In genomic region chr16:57354311-57354710, GRCh38 we compare ENCODE assay signal across 22 cellular contexts. TPM values are rescaled to one million over a fixed set of nuclear protein-coding genes. Genes with fewer than 3 reads are reported as not detected.
DNase-seq lines count a peak whose midpoint lies in the region; ATAC-seq and TF ChIP-seq lines count a peak whose summit lies in the region.
"Had no signal": no experiment of that assay in that cellular context is flagged by ENCODE, and none has a peak within 500 bp of the region (broad histone marks: within the 10 kb centered on the region; RNA-seq: fewer than 3 reads in every experiment).

No MANE protein-coding gene starts in this region.

- H3K9me3 ChIP-seq in SK-N-SH (no peaks in the 10 kb centered on the region), heart left ventricle (no peaks in the 10 kb centered on the region)
- H3K9me3 ChIP-seq: BE2C, Caco-2 had no signal

- ATAC-seq in sciatic nerve (no peak), heart left ventricle (no peak)
- ATAC-seq: HCT116, HepG2 had no signal

- H4K20me1 ChIP-seq in SK-N-SH (ENCODE audit: insufficient read depth), result no peaks in the 10 kb centered on the region

- H3K4me1 ChIP-seq in SK-N-SH (ENCODE audit: control insufficient read depth in 1 of 2, insufficient read depth in 2 of 2, low read depth in 1 of 2, low read length in 1 of 2), result no peaks in the 10 kb centered on the region
- peaks cover 0 to 6% (median 0%) of the 10 kb centered on the region in 12 donors for H3K4me1 ChIP-seq in heart left ventricle
- H3K4me1 ChIP-seq: BE2C, Caco-2 had no signal

- no peak overlapping the region for H3K9ac ChIP-seq in SK-N-SH

- no peak for TF ChIP-seq CTCF in chondrocyte (IDR thresholded peaks at IDR 0.05)
- no peak for TF ChIP-seq CTCF in SK-N-SH (IDR thresholded peaks at IDR 0.05)
- no peak for TF ChIP-seq CTCF in heart left ventricle (IDR thresholded peaks at IDR 0.05)

- no peaks in the 10 kb centered on the region for H3K79me2 ChIP-seq in SK-N-SH (ENCODE audit: insufficient read depth)

- no peak overlapping the region for H3K27ac Mint-ChIP-seq in chondrocyte (ENCODE audit: unreplicated experiment)
- H3K27ac Mint-ChIP-seq: CD4-positive, CD25-positive, alpha-beta regulatory T cell; HFFc6 had no signal

- no peaks in the 10 kb centered on the region; the same call in 1 of the 2 replicates for H3K27me3 ChIP-seq in SK-N-SH (ENCODE audit: insufficient read depth)
- H3K27me3 ChIP-seq in heart left ventricle, result no peaks in the 10 kb centered on the region

- no peak for TF ChIP-seq EP300 in SK-N-SH (IDR thresholded peaks at IDR 0.05; ENCODE audit: borderline replicate concordance in 1 of 2, low read depth in 1 of 2, low read length in 1 of 2)

- TF ChIP-seq RAD21 in SK-N-SH (IDR thresholded peaks at IDR 0.05; ENCODE audit: low read length), result no peak

- no peak overlapping the region for H2AFZ ChIP-seq in SK-N-SH (ENCODE audit: low read depth)

- H3K9me2 ChIP-seq in SK-N-SH, result no peaks in the 10 kb centered on the region

- DNase-seq in Daoy (ENCODE audit: low read depth) (peak; percentile 49), M059J (ENCODE audit: low read depth) (peak; percentile 71), chondrocyte (ENCODE audit: low spot score) (peak; percentile 1), sciatic nerve (ENCODE audit: low spot score) (peak; percentile 2), SK-N-SH (no peak), heart left ventricle (no peak), cortex of kidney (lab: John Stamatoyannopoulos, UW) (no peak)
- DNase-seq: BE2C; C1 segment of cervical spinal cord; Caco-2; CD4-positive, CD25-positive, alpha-beta regulatory T cell; CD8-positive, alpha-beta memory T cell; DMS153; DMS79; GF-D8; GOT3; H7; HFFc6 had no signal

- POLR2A ChIA-PET in SK-N-SH (lab: Yijun Ruan, JAX), result no interaction called here

- no peak overlapping the region for H3K4me2 ChIP-seq in SK-N-SH

- WGBS in SK-N-SH (ENCODE audit: low lambda C conversion rate), result 80% methylated on average over 7 of the region's 7 CpGs
- WGBS in heart left ventricle, 4 donors, result 91% methylated on average over 7 of the region's 7 CpGs

- H3F3A ChIP-seq in SK-N-SH (replicated peaks; ENCODE audit: insufficient read depth), result peaks cover 4% of the 10 kb centered on the region

- H3K36me3 ChIP-seq in SK-N-SH (replicated peaks in 1 of 2; ENCODE audit: control insufficient read depth in 1 of 2, insufficient read depth in 2 of 2, low read length in 1 of 2), result no peaks in the 10 kb centered on the region
- no peaks in the 10 kb centered on the region for H3K36me3 ChIP-seq in heart left ventricle
- H3K36me3 ChIP-seq: BE2C had no signal

- no peaks in the 10 kb centered on the region for H3K9me3 Mint-ChIP-seq in chondrocyte (ENCODE audit: low read depth)
- H3K9me3 Mint-ChIP-seq: CD4-positive, CD25-positive, alpha-beta regulatory T cell; HFFc6; IgD-negative memory B cell had no signal

- H3K27me3 Mint-ChIP-seq in chondrocyte (ENCODE audit: low read depth), result peaks cover 29% of the 10 kb centered on the region

- intact Hi-C loops in sciatic nerve (cut with DNase I) (no loop called here), heart left ventricle (cut with DNase I) (no loop called here)

- H3K27ac ChIP-seq in SK-N-SH (ENCODE audit: low read depth in 2 of 2, low read length in 1 of 2) (no peak overlapping the region), heart left ventricle (no peak overlapping the region)

- H3K4me3 Mint-ChIP-seq in chondrocyte (ENCODE audit: unreplicated experiment), result no peak overlapping the region
- H3K4me3 Mint-ChIP-seq: CD4-positive, CD25-positive, alpha-beta regulatory T cell; CD8-positive, alpha-beta memory T cell; HFFc6; IgD-negative memory B cell had no signal

- H3K36me3 Mint-ChIP-seq in chondrocyte (ENCODE audit: low read depth), result peaks cover 3% of the 10 kb centered on the region
- H3K36me3 Mint-ChIP-seq: CD4-positive, CD25-positive, alpha-beta regulatory T cell; CD8-positive, alpha-beta memory T cell; IgD-negative memory B cell had no signal

- CTCF ChIA-PET in SK-N-SH (lab: Yijun Ruan, JAX), result no interaction called here

- TF ChIP-seq POLR2A in heart left ventricle (IDR thresholded peaks at IDR 0.05), result no peak

- H3K4me1 Mint-ChIP-seq in chondrocyte (ENCODE audit: low read depth), result no peaks in the 10 kb centered on the region

- H3K4me3 ChIP-seq in SK-N-SH (ENCODE audit: low read depth in 2 of 2, low read length in 1 of 2), result no peak overlapping the region
- H3K4me3 ChIP-seq in heart left ventricle, result no peak overlapping the region

TF ChIP-seq in SK-N-SH, 30 proteins besides CTCF, POLR2A, EP300 and RAD21:
- TF ChIP-seq YY1 (IDR thresholded peaks at IDR 0.05; ENCODE audit: low read depth) (no peak), FOSL2 (IDR thresholded peaks at IDR 0.05; ENCODE audit: borderline replicate concordance, low read depth) (no peak), ZBTB33 (IDR thresholded peaks at IDR 0.05; ENCODE audit: borderline replicate concordance, low read depth) (no peak), TAF1 (IDR thresholded peaks at IDR 0.05; ENCODE audit: borderline replicate concordance, low read depth, low read length) (no peak), GATA2 (CRISPR knock-in tag; IDR thresholded peaks at IDR 0.05) (no peak), NFIC (IDR thresholded peaks at IDR 0.05; ENCODE audit: borderline replicate concordance) (no peak), JUND (IDR thresholded peaks at IDR 0.05) (no peak), RXRA (IDR thresholded peaks at IDR 0.05; ENCODE audit: borderline replicate concordance, low read depth) (no peak), TCF12 (IDR thresholded peaks at IDR 0.05) (no peak), SMC3 (IDR thresholded peaks at IDR 0.05; ENCODE audit: low read depth, low read length) (no peak), SIN3A (IDR thresholded peaks at IDR 0.05; ENCODE audit: borderline replicate concordance, low read depth, low read length) (no peak), MEF2A (IDR thresholded peaks at IDR 0.05; ENCODE audit: borderline replicate concordance, low read depth) (no peak), POLR2AphosphoS5 (IDR thresholded peaks at IDR 0.05; ENCODE audit: low read depth, low read length) (no peak), EZH2phosphoT487 (IDR thresholded peaks at IDR 0.05; ENCODE audit: borderline replicate concordance, low read depth) (no peak), FOXM1 (IDR thresholded peaks at IDR 0.05; ENCODE audit: low read depth) (no peak), USF1 (IDR thresholded peaks at IDR 0.05; ENCODE audit: borderline replicate concordance, low read depth) (no peak)
- TF ChIP-seq, protein P1, sequence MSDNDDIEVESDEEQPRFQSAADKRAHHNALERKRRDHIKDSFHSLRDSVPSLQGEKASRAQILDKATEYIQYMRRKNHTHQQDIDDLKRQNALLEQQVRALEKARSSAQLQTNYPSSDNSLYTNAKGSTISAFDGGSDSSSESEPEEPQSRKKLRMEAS (IDR thresholded peaks at IDR 0.05; ENCODE audit: low read depth), result no peak

RNA-seq across cellular contexts. Expression of gene CCL22, which starts 4.3 kb away (rescaled TPM):
- total RNA-seq in Daoy (2014; rRNA removed; shearing (Covaris generic)), result not detected in 2 replicates
- not detected in 2 replicates for total RNA-seq in M059J (2014; rRNA removed; shearing (Covaris generic))
- total RNA-seq in chondrocyte, result not detected in 3 replicates
- total RNA-seq in sciatic nerve, result 0.13 TPM
- polyA plus RNA-seq in SK-N-SH (2012; rRNA removed), result not detected in 2 replicates
- not detected in 2 replicates for polyA plus RNA-seq in SK-N-SH (2012; cell fraction: cytosol; rRNA removed)
- not detected in 2 replicates for polyA plus RNA-seq in SK-N-SH (2012; cell fraction: nucleus; rRNA removed)
- under 1 TPM in 5 of 9 donors, not detected in 4; 0.10 to 0.24 (median 0.13) TPM for total RNA-seq in heart left ventricle
- under 1 TPM in 1 of 2 donors, not detected in 1; 0.06 TPM for polyA plus RNA-seq in heart left ventricle
- total RNA-seq: A172; CD4-positive, CD25-positive, alpha-beta regulatory T cell; H7; HepG2; HFFc6 had no signal
- polyA plus RNA-seq: CD4-positive, CD25-positive, alpha-beta regulatory T cell; CD8-positive, alpha-beta memory T cell; HepG2 had no signal

RNA-seq across cellular contexts. Expression of gene CX3CL1, which starts 18.0 kb away (rescaled TPM):
- 1.3 and 2.6 TPM in 2 replicates for total RNA-seq in Daoy (2014; rRNA removed; shearing (Covaris generic))
- total RNA-seq in M059J (2014; rRNA removed; shearing (Covaris generic)), result 0.81 and 1.0 TPM in 2 replicates
- total RNA-seq in chondrocyte, result 11.2 to 47.9 TPM (median 46.0 TPM) in 3 replicates
- 21.3 TPM for total RNA-seq in sciatic nerve
- 5.8 and 6.8 TPM in 2 replicates for polyA plus RNA-seq in SK-N-SH (2012; rRNA removed)
- 3.1 and 4.9 TPM in 2 replicates for polyA plus RNA-seq in SK-N-SH (2012; cell fraction: cytosol; rRNA removed)
- polyA plus RNA-seq in SK-N-SH (2012; cell fraction: nucleus; rRNA removed), result 4.8 and 5.8 TPM in 2 replicates
- total RNA-seq in heart left ventricle, result 10 to 100 TPM in 8 of 9 donors, 1 to 10 TPM in 1; 8.3 to 59.5 (median 15.4) TPM
- 10 to 100 TPM; 13.7 to 15.5 TPM for polyA plus RNA-seq in heart left ventricle
- total RNA-seq: Caco-2; CD8-positive, alpha-beta memory T cell; HFFc6 had no signal
- polyA plus RNA-seq: CD4-positive, CD25-positive, alpha-beta regulatory T cell; CD8-positive, alpha-beta memory T cell; IgD-negative memory B cell had no signal

RNA-seq across cellular contexts. Expression of gene CCL17, which starts 50.3 kb away (rescaled TPM):
- not detected in 2 replicates for total RNA-seq in Daoy (2014; rRNA removed; shearing (Covaris generic))
- not detected in 2 replicates for total RNA-seq in M059J (2014; rRNA removed; shearing (Covaris generic))
- total RNA-seq in chondrocyte, result not detected in 3 replicates
- total RNA-seq in sciatic nerve, result not detected
- not detected in 2 replicates for polyA plus RNA-seq in SK-N-SH (2012; rRNA removed)
- polyA plus RNA-seq in SK-N-SH (2012; cell fraction: cytosol; rRNA removed), result not detected in 2 replicates
- polyA plus RNA-seq in SK-N-SH (2012; cell fraction: nucleus; rRNA removed), result not detected in 2 replicates
- 1 to 10 TPM in 2 of 9 donors, not detected in 7; 1.0 to 4.0 TPM for total RNA-seq in heart left ventricle
- under 1 TPM in 1 of 2 donors, not detected in 1; 0.26 TPM for polyA plus RNA-seq in heart left ventricle
- total RNA-seq: Caco-2; CD4-positive, CD25-positive, alpha-beta regulatory T cell; H7; HepG2; HFFc6 had no signal
- polyA plus RNA-seq: CD4-positive, CD25-positive, alpha-beta regulatory T cell; CD8-positive, alpha-beta memory T cell; HepG2; IgD-negative memory B cell had no signal

Comparison
In these comparisons a context has a peak if more than half of its experiments do, and no peak if none do; other contexts are left out.
1. DNase-seq: peak in Daoy (single experiment), M059J (single experiment), chondrocyte (single experiment) and sciatic nerve (single experiment); none in SK-N-SH (single experiment), heart left ventricle (0 of 5) and cortex of kidney (single experiment).